28 cellular contexts compared by ENCODE assay signal in genomic region chr9:134040831-134041648, GRCh38. TPM values are rescaled to one million over a fixed set of nuclear protein-coding genes. Genes with fewer than 3 reads are reported as not detected.
DNase-seq lines count a peak whose midpoint lies in the region; ATAC-seq, FAIRE-seq and TF ChIP-seq lines count a peak whose summit lies in the region.
"Had no signal": no experiment of that assay in that cellular context is flagged by ENCODE, and none has a peak within 500 bp of the region (broad histone marks: within the 10 kb centered on the region; RNA-seq: fewer than 3 reads in every experiment).

No MANE protein-coding gene starts in this region.

- H3K27me3 Mint-ChIP-seq in activated T-helper 1 cell treated with anti-CD3 and anti-CD28 coated beads, Interleukin-12 subunit alpha, Interleukin-12 subunit beta, Interleukin-2, Interleukin-4 antibody, amounts not matched to agents 30 ng/mL and 10 ng/mL and 1 ng/mL, durations not matched to agents 14 hours and 24 hours and 36 hours (ENCODE audit: insufficient read depth) = no peaks in the 10 kb centered on the region
- H3K27me3 Mint-ChIP-seq: activated naive CD8-positive, alpha-beta T cell treated with anti-CD3 and anti-CD28 coated beads for 36 hours; activated T-helper 17 cell treated with anti-CD3 and anti-CD28 coated beads, Interleukin-2, amount 50 U/mL, for 72 hours; CD4-positive, alpha-beta memory T cell; naive thymus-derived CD8-positive, alpha-beta T cell had no signal

- no peaks in the 10 kb centered on the region for H3K9me3 Mint-ChIP-seq in activated T-helper 1 cell treated with anti-CD3 and anti-CD28 coated beads, Interleukin-12 subunit alpha, Interleukin-12 subunit beta, Interleukin-2, Interleukin-4 antibody, amounts not matched to agents 30 ng/mL and 10 ng/mL and 1 ng/mL, durations not matched to agents 14 hours and 24 hours and 36 hours
- H3K9me3 Mint-ChIP-seq: activated T-helper 17 cell treated with anti-CD3 and anti-CD28 coated beads, Interleukin-2, amount 50 U/mL, for 72 hours; stimulated activated effector memory CD8-positive, alpha-beta T cell treated with anti-CD3 and anti-CD28 coated beads, Interleukin-12 subunit alpha, Interleukin-12 subunit beta, amount 100 ng/mL, for 72 hours; T-helper 2 cell treated with Interferon-gamma antibody and Interleukin-4, amounts not matched to agents 5 μg/mL and 100 μg/mL, for 36 hours had no signal

- no peak overlapping the region for H3K27ac Mint-ChIP-seq in activated T-helper 1 cell treated with anti-CD3 and anti-CD28 coated beads, Interleukin-12 subunit alpha, Interleukin-12 subunit beta, Interleukin-2, Interleukin-4 antibody, amounts not matched to agents 30 ng/mL and 10 ng/mL and 1 ng/mL, durations not matched to agents 14 hours and 24 hours and 36 hours
- H3K27ac Mint-ChIP-seq: activated naive CD8-positive, alpha-beta T cell treated with anti-CD3 and anti-CD28 coated beads for 36 hours; activated T-helper 17 cell treated with anti-CD3 and anti-CD28 coated beads, Interleukin-2, amount 50 U/mL, for 72 hours; CD4-positive, alpha-beta memory T cell; stimulated activated effector memory CD8-positive, alpha-beta T cell treated with anti-CD3 and anti-CD28 coated beads, Interleukin-12 subunit alpha, Interleukin-12 subunit beta, amount 100 ng/mL, for 72 hours; T-helper 2 cell treated with Interferon-gamma antibody and Interleukin-4, amounts not matched to agents 5 μg/mL and 100 μg/mL, for 36 hours had no signal

- H3K36me3 Mint-ChIP-seq in activated T-helper 1 cell treated with anti-CD3 and anti-CD28 coated beads, Interleukin-12 subunit alpha, Interleukin-12 subunit beta, Interleukin-2, Interleukin-4 antibody, amounts not matched to agents 30 ng/mL and 10 ng/mL and 1 ng/mL, durations not matched to agents 14 hours and 24 hours and 36 hours (ENCODE audit: low read depth) = peaks cover 22% of the 10 kb centered on the region

- intact Hi-C loops in activated T-helper 1 cell treated with anti-CD3 and anti-CD28 coated beads, Interleukin-12 subunit alpha, Interleukin-12 subunit beta, Interleukin-2, Interleukin-4 antibody, amounts not matched to agents 30 ng/mL and 10 ng/mL and 1 ng/mL, durations not matched to agents 14 hours and 24 hours and 36 hours (cut with micrococcal nuclease) = no loop called here

- H3K27ac ChIP-seq in small intestine (ENCODE audit: low read depth in 1 of 2, low read length in 1 of 2) = no peak overlapping the region
- H3K27ac ChIP-seq: brain microvascular endothelial cell, colonic mucosa, parathyroid adenoma, suprapubic skin, uterus, VCaP had no signal

- FAIRE-seq in small intestine (lab: Jason Lieb, UNC) = no peak
- FAIRE-seq: H54, HTR-8/SVneo had no signal

- peaks cover 4 to 9% of the 10 kb centered on the region in 2 donors for H3K36me3 ChIP-seq in small intestine (ENCODE audit: control insufficient read depth in 2 of 2, insufficient read depth in 2 of 2, low read length in 2 of 2)
- H3K36me3 ChIP-seq: colonic mucosa, uterus had no signal

- DNase-seq in iPS-NIHi11 (ENCODE audit: low spot score) (peak; percentile 14), small intestine (peak; percentile 27), LoVo (ENCODE audit: low spot score) (no peak)
- DNase-seq in activated T-helper 1 cell treated with anti-CD3 and anti-CD28 coated beads, Interleukin-12 subunit alpha, Interleukin-12 subunit beta, Interleukin-2, Interleukin-4 antibody, amounts not matched to agents 30 ng/mL and 10 ng/mL and 1 ng/mL, durations not matched to agents 14 hours and 24 hours and 36 hours (ENCODE audit: low spot score) = no peak
- no peak for DNase-seq in stimulated activated CD8-positive, alpha-beta memory T cell treated with anti-CD3 and anti-CD28 coated beads, Interleukin-4, amount 100 ng/mL, for 48 hours
- DNase-seq: activated naive CD8-positive, alpha-beta T cell treated with anti-CD3 and anti-CD28 coated beads for 36 hours; brain microvascular endothelial cell; CD4-positive, alpha-beta memory T cell; colonic mucosa; Kasumi-1; kidney glomerular epithelial cell; naive thymus-derived CD8-positive, alpha-beta T cell; NCI-H1105; NCI-H2029; NCI-H446 treated with DMSO at 0.1 percent for 48 hours; stimulated activated CD4-positive, alpha-beta T cell treated with anti-CD3 and anti-CD28 coated beads, Interleukin-1b, Interleukin-23, amount 100 ng/mL, for 48 hours; uterus had no signal

- 55 to 72% (median 61%) methylated on average over 14 to 19 of the region's 19 CpGs for WGBS in small intestine, 3 donors

- no peaks in the 10 kb centered on the region for H3K4me1 ChIP-seq in small intestine (ENCODE audit: control insufficient read depth in 2 of 2, insufficient read depth in 1 of 2, low read depth in 1 of 2, low read length in 1 of 2)
- H3K4me1 ChIP-seq: parathyroid adenoma, uterus had no signal

- H3K27me3 ChIP-seq in small intestine (ENCODE audit: control insufficient read depth in 2 of 2, insufficient read depth in 2 of 2, low read length in 2 of 2) = no peaks in the 10 kb centered on the region
- H3K27me3 ChIP-seq: brain microvascular endothelial cell, colonic mucosa, suprapubic skin, uterus had no signal

- no peaks in the 10 kb centered on the region for H3K9me3 ChIP-seq in small intestine (ENCODE audit: control insufficient read depth, low read depth)
- H3K9me3 ChIP-seq: colonic mucosa, suprapubic skin had no signal

- TF ChIP-seq EP300 in Ishikawa (IDR thresholded peaks at IDR 0.05; ENCODE audit: borderline replicate concordance) = no peak

- H3K4me1 Mint-ChIP-seq in activated T-helper 1 cell treated with anti-CD3 and anti-CD28 coated beads, Interleukin-12 subunit alpha, Interleukin-12 subunit beta, Interleukin-2, Interleukin-4 antibody, amounts not matched to agents 30 ng/mL and 10 ng/mL and 1 ng/mL, durations not matched to agents 14 hours and 24 hours and 36 hours (ENCODE audit: low read depth) = no peaks in the 10 kb centered on the region
- H3K4me1 Mint-ChIP-seq: activated naive CD8-positive, alpha-beta T cell treated with anti-CD3 and anti-CD28 coated beads for 36 hours; activated T-helper 17 cell treated with anti-CD3 and anti-CD28 coated beads, Interleukin-2, amount 50 U/mL, for 72 hours; CD4-positive, alpha-beta memory T cell; stimulated activated effector memory CD8-positive, alpha-beta T cell treated with anti-CD3 and anti-CD28 coated beads, Interleukin-12 subunit alpha, Interleukin-12 subunit beta, amount 100 ng/mL, for 72 hours had no signal

- peak; percentile 30; the same call in 1 of the 3 replicates for ATAC-seq in SK-N-SH treated with all-trans-retinoic acid at 6 μM for 48 hours
- ATAC-seq: activated T-helper 17 cell treated with anti-CD3 and anti-CD28 coated beads, Interleukin-2, amount 50 U/mL, for 72 hours; naive thymus-derived CD8-positive, alpha-beta T cell; Panc1; stimulated activated effector memory CD8-positive, alpha-beta T cell treated with anti-CD3 and anti-CD28 coated beads, Interleukin-12 subunit alpha, Interleukin-12 subunit beta, amount 100 ng/mL, for 72 hours had no signal

- TF ChIP-seq RAD21 in Ishikawa (IDR thresholded peaks at IDR 0.05; ENCODE audit: low read depth) = no peak

- H3K4me3 Mint-ChIP-seq in activated T-helper 1 cell treated with anti-CD3 and anti-CD28 coated beads, Interleukin-12 subunit alpha, Interleukin-12 subunit beta, Interleukin-2, Interleukin-4 antibody, amounts not matched to agents 30 ng/mL and 10 ng/mL and 1 ng/mL, durations not matched to agents 14 hours and 24 hours and 36 hours = no peak overlapping the region
- H3K4me3 Mint-ChIP-seq: activated naive CD8-positive, alpha-beta T cell treated with anti-CD3 and anti-CD28 coated beads for 36 hours; activated T-helper 17 cell treated with anti-CD3 and anti-CD28 coated beads, Interleukin-2, amount 50 U/mL, for 72 hours; CD4-positive, alpha-beta memory T cell; naive thymus-derived CD8-positive, alpha-beta T cell; stimulated activated effector memory CD8-positive, alpha-beta T cell treated with anti-CD3 and anti-CD28 coated beads, Interleukin-12 subunit alpha, Interleukin-12 subunit beta, amount 100 ng/mL, for 72 hours; T-helper 2 cell treated with Interferon-gamma antibody and Interleukin-4, amounts not matched to agents 5 μg/mL and 100 μg/mL, for 36 hours had no signal

- no peak overlapping the region for H3K4me3 ChIP-seq in small intestine (ENCODE audit: low read depth in 1 of 2, low read length in 2 of 2)
- H3K4me3 ChIP-seq: colonic mucosa, suprapubic skin, uterus had no signal

TF ChIP-seq in Ishikawa, 13 proteins besides CTCF, POLR2A, EP300 and RAD21:
- TF ChIP-seq MAX (IDR thresholded peaks at IDR 0.05) (no peak), NFIC (IDR thresholded peaks at IDR 0.05) (peak; percentile 85)

TF ChIP-seq in SK-N-SH treated with all-trans-retinoic acid at 6 μM for 48 hours, 23 proteins besides CTCF, POLR2A, EP300 and RAD21 (continues in another document):
- TF ChIP-seq RARB (CRISPR knock-in tag; IDR thresholded peaks at IDR 0.05) = no peak
- no peak for TF ChIP-seq CSDC2 (CRISPR knock-in tag; IDR thresholded peaks at IDR 0.05)
- no peak for TF ChIP-seq ARNTL (CRISPR knock-in tag; IDR thresholded peaks at IDR 0.05; ENCODE audit: borderline replicate concordance, low read depth)
- TF ChIP-seq TCF4 (CRISPR knock-in tag; IDR thresholded peaks at IDR 0.05; ENCODE audit: borderline replicate concordance) = no peak
- TF ChIP-seq ZC3H10 (CRISPR knock-in tag; IDR thresholded peaks at IDR 0.05) = no peak
- no peak for TF ChIP-seq CREB5 (CRISPR knock-in tag; IDR thresholded peaks at IDR 0.05; ENCODE audit: low read depth)

RNA-seq across cellular contexts. Expression of gene BRD3OS, which starts 15.8 kb away (rescaled TPM):
- 1 to 10 TPM; 2.0 to 4.8 (median 3.5) TPM for polyA plus RNA-seq in small intestine
- total RNA-seq in activated T-helper 1 cell treated with anti-CD3 and anti-CD28 coated beads, Interleukin-12 subunit alpha, Interleukin-12 subunit beta, Interleukin-2, Interleukin-4 antibody, amounts not matched to agents 30 ng/mL and 10 ng/mL and 1 ng/mL, durations not matched to agents 14 hours and 24 hours and 36 hours = 12.3 and 14.5 TPM in 2 replicates

RNA-seq across cellular contexts. Expression of gene BRD3, which starts 26.8 kb away (rescaled TPM):
- 10 to 100 TPM in 1 of 3 donors, 1 to 10 TPM in 2; 4.3 to 11.7 (median 5.4) TPM for polyA plus RNA-seq in small intestine
- 34.2 and 36.7 TPM in 2 replicates for total RNA-seq in activated T-helper 1 cell treated with anti-CD3 and anti-CD28 coated beads, Interleukin-12 subunit alpha, Interleukin-12 subunit beta, Interleukin-2, Interleukin-4 antibody, amounts not matched to agents 30 ng/mL and 10 ng/mL and 1 ng/mL, durations not matched to agents 14 hours and 24 hours and 36 hours

RNA-seq across cellular contexts. Expression of gene VAV2, which starts 48.9 kb away (rescaled TPM):
- polyA plus RNA-seq in small intestine = 10 to 100 TPM; 26.7 to 40.3 (median 32.2) TPM
- total RNA-seq in activated T-helper 1 cell treated with anti-CD3 and anti-CD28 coated beads, Interleukin-12 subunit alpha, Interleukin-12 subunit beta, Interleukin-2, Interleukin-4 antibody, amounts not matched to agents 30 ng/mL and 10 ng/mL and 1 ng/mL, durations not matched to agents 14 hours and 24 hours and 36 hours = 5.4 and 5.8 TPM in 2 replicates

Comparison
In these comparisons a context has a peak if more than half of its experiments do, and no peak if none do; other contexts are left out.
1. DNase-seq: peak in iPS-NIHi11 (single experiment) and small intestine (single experiment); none in activated T-helper 1 cell treated with anti-CD3 and anti-CD28 coated beads, Interleukin-12 subunit alpha, Interleukin-12 subunit beta, Interleukin-2, Interleukin-4 antibody, amounts not matched to agents 30 ng/mL and 10 ng/mL and 1 ng/mL, durations not matched to agents 14 hours and 24 hours and 36 hours (single experiment), LoVo (single experiment) and stimulated activated CD8-positive, alpha-beta memory T cell treated with anti-CD3 and anti-CD28 coated beads, Interleukin-4, amount 100 ng/mL, for 48 hours (single experiment).